ENCODE assay signal across 25 cellular contexts in genomic region chr2:75703617-75704016, GRCh38.
"Had no signal": no experiment of that assay in that cellular context is flagged by ENCODE, and none has a peak within 500 bp of the region (broad histone marks: within the 10 kb centered on the region; RNA-seq: fewer than 3 reads in every experiment).

No MANE protein-coding gene starts in this region.

- H3K4me1 ChIP-seq: testis had no signal

- H3K9me3 ChIP-seq: esophagus squamous epithelium, heart right ventricle, lower lobe of right lung, neutrophil, pancreas, right lobe of liver, testis, tibial artery had no signal

- H3K36me3 ChIP-seq: neutrophil had no signal

- H3K4me3 Mint-ChIP-seq: effector memory CD8-positive, alpha-beta T cell; natural killer cell; neural crest cell; stimulated activated effector memory CD8-positive, alpha-beta T cell treated with anti-CD3 and anti-CD28 coated beads, Interleukin-12 subunit alpha, Interleukin-12 subunit beta, amount 100 ng/mL, for 72 hours; type B pancreatic cell had no signal

- H3K4me3 ChIP-seq: esophagus squamous epithelium, heart right ventricle, lower lobe of right lung, pancreas, right lobe of liver, smooth muscle cell, testis, tibial artery had no signal

- DNase-seq: cortex of kidney; effector memory CD8-positive, alpha-beta T cell; erythroblast; esophagus squamous epithelium; foreskin melanocyte; glutamatergic neuron; heart right ventricle; hippocampal formation; left ventricle myocardium superior; lower lobe of right lung; natural killer cell; pancreas; retina; right lobe of liver; stimulated activated CD4-positive, alpha-beta T cell treated with anti-CD3 and anti-CD28 coated beads, Interleukin-2, amount 100 ng/mL, for 24 hours; stimulated activated CD4-positive, alpha-beta T cell treated with anti-CD3 and anti-CD28 coated beads, Interleukin-4, amount 100 ng/mL, for 24 hours; stimulated activated naive CD4-positive, alpha-beta T cell treated with Interleukin-2 at 50 U/mL for 16 hours; substantia nigra; testis; tibial artery had no signal

- H3K9me3 Mint-ChIP-seq: effector memory CD8-positive, alpha-beta T cell; natural killer cell; neural crest cell; stimulated activated effector memory CD8-positive, alpha-beta T cell treated with anti-CD3 and anti-CD28 coated beads, Interleukin-12 subunit alpha, Interleukin-12 subunit beta, amount 100 ng/mL, for 72 hours; type B pancreatic cell had no signal

- H3K27ac Mint-ChIP-seq: effector memory CD8-positive, alpha-beta T cell; natural killer cell; type B pancreatic cell had no signal

- H3K27me3 Mint-ChIP-seq: effector memory CD8-positive, alpha-beta T cell; type B pancreatic cell had no signal

- H3K27ac ChIP-seq: esophagus squamous epithelium, heart right ventricle, lower lobe of right lung, neutrophil, pancreas, right lobe of liver, testis, tibial artery had no signal

- H3K4me1 Mint-ChIP-seq: stimulated activated effector memory CD8-positive, alpha-beta T cell treated with anti-CD3 and anti-CD28 coated beads, Interleukin-12 subunit alpha, Interleukin-12 subunit beta, amount 100 ng/mL, for 72 hours had no signal

- ATAC-seq: effector memory CD8-positive, alpha-beta T cell; heart right ventricle; left ventricle myocardium superior; lower lobe of right lung; natural killer cell; pancreas; right lobe of liver; stimulated activated effector memory CD8-positive, alpha-beta T cell treated with anti-CD3 and anti-CD28 coated beads, Interleukin-12 subunit alpha, Interleukin-12 subunit beta, amount 100 ng/mL, for 72 hours had no signal
